ENCODE assay signal across 11 cellular contexts in the genomic region with DNA sequence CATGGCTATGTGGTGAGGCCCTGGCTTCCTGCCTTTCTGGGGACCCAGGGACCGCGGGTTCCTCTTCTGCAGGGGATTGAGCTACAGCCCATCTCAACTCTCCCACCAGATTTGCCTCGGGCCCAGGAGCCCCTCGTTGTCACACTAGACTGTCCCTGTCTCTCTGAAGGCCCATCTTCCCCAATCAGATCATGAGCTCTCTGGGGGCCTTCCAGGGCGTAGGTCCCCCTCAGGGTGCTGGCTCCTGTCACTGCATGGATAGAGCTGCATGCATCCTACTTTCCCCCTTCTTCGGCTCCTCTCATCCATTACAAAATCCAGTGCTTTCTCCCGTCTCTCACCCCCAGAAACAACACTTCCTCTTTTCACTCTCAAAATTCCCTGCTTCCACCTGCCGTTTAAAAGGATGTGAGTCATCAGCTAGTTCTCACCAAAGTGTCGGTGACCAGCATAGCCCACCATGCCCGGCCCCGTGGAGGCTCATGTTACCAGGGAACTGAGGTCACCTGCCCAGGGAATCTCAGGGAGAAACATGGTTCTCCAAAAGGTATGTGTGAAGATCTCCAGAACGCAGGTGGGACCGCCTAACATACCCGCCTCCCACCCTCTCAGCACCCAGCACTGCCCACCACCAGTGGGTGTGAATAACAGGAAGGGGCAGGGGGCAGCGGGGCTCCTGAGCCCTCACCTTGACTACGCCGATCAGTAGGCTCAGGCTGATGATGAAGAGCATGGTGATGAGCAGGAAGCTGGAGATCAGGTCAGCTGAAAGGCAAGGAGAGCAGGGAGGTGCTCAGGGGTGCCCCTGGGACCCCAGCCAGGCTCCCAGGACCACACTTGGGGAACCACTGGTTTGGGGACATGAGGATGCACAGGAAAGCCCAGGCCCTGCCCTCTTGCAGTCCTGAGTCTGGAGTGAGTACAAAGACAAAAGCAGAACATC. TPM values are rescaled to one million over a fixed set of nuclear protein-coding genes. Genes with fewer than 3 reads are reported as not detected.
DNase-seq lines count a peak whose midpoint lies in the region; ATAC-seq, FAIRE-seq and TF ChIP-seq lines count a peak whose summit lies in the region.
"Had no signal": no experiment of that assay in that cellular context is flagged by ENCODE, and none has a peak within 500 bp of the region (broad histone marks: within the 10 kb centered on the region; RNA-seq: fewer than 3 reads in every experiment).

No MANE protein-coding gene starts in this region.

- H3K9me3 ChIP-seq in CD8-positive, alpha-beta memory T cell (ENCODE audit: low read length) = no peaks in the 10 kb centered on the region
- H3K9me3 ChIP-seq in HCT116 (ENCODE audit: control insufficient read depth in 1 of 2, insufficient read depth in 1 of 2, low read depth in 1 of 2, low read length in 2 of 2) (no peaks in the 10 kb centered on the region), WERI-Rb-1 (ENCODE audit: severe bottlenecking) (no peaks in the 10 kb centered on the region), kidney (ENCODE audit: control insufficient read depth in 1 of 2, low read length in 2 of 2) (no peaks in the 10 kb centered on the region)

- no TSS peak for BruUV-seq in HCT116 (replicated peaks; lab: Mats Ljungman, UMichigan)

- POLR2A ChIA-PET in CD8-positive, alpha-beta memory T cell (lab: Charles Lee) = interaction anchor here (0.8 to 11.8 kb wide), 3 partner anchors 13 to 23 kb away, joined by 3 to 189 read pairs (median 4); a partner anchor contains a TSS
- POLR2A ChIA-PET in HCT116 (lab: Charles Lee) = no interaction called here

- H3K4me1 ChIP-seq in CD8-positive, alpha-beta memory T cell (ENCODE audit: insufficient read depth, low read length) = peaks cover 69% of the 10 kb centered on the region
- H3K4me1 ChIP-seq in HCT116 (ENCODE audit: control insufficient read depth in 1 of 2, insufficient read depth in 2 of 2, low read length in 2 of 2) (peaks cover 0 to 16% of the 10 kb centered on the region in 2 experiments; a peak in 2 of 4 replicates), kidney (ENCODE audit: control insufficient read depth in 1 of 2, insufficient read depth in 1 of 2, low read depth in 1 of 2, low read length in 2 of 2) (no peaks in the 10 kb centered on the region)

- peak overlapping the region; percentile 39 for H3K4me2 ChIP-seq in HCT116 (ENCODE audit: low read length)

- H3K27ac ChIP-seq in CD8-positive, alpha-beta memory T cell (ENCODE audit: low read depth, low read length) = peak overlapping the region; percentile 5
- no peak overlapping the region for H3K27ac ChIP-seq in HCT116 (ENCODE audit: low read depth, low read length)
- peak overlapping the region; percentile 51 for H3K27ac ChIP-seq in WERI-Rb-1
- H3K27ac ChIP-seq in kidney (ENCODE audit: low read depth in 2 of 2, low read length in 2 of 2) = no peak overlapping the region

- H3K9me3 Mint-ChIP-seq in CD8-positive, alpha-beta memory T cell = peaks cover 0 to 2% (median 2%) of the 10 kb centered on the region in 5 donors

- peak overlapping the region; percentile 17 to 79 (median 71) for H3K4me3 Mint-ChIP-seq in CD8-positive, alpha-beta memory T cell

- H3K27me3 Mint-ChIP-seq in CD8-positive, alpha-beta memory T cell = no peaks in the 10 kb centered on the region

- H2AFZ ChIP-seq in HCT116 (ENCODE audit: low read depth, low read length, poor library complexity, severe bottlenecking) = no peak overlapping the region

- no peaks in the 10 kb centered on the region for H3K9me2 ChIP-seq in HCT116 (ENCODE audit: insufficient read depth)

- intact Hi-C loops in HCT116 (cut with micrococcal nuclease) (no loop called here), kidney (cut with DNase I) (no loop called here)

- peaks cover 78 to 95% (median 93%) of the 10 kb centered on the region in 3 donors for H3K4me1 Mint-ChIP-seq in CD8-positive, alpha-beta memory T cell

- peaks cover 31 to 76% (median 32%) of the 10 kb centered on the region in 3 donors for H3K36me3 Mint-ChIP-seq in CD8-positive, alpha-beta memory T cell

- DNase-seq in CD8-positive, alpha-beta memory T cell = no peak
- DNase-seq in HCT116 (ENCODE audit: low read depth, low spot score) = no peak
- DNase-seq in WERI-Rb-1 = no peak
- peak; percentile 57 for DNase-seq in kidney
- no peak for DNase-seq in NCI-H2227 treated with DMSO at 0.1 percent for 48 hours (lab: John Stamatoyannopoulos, UW)
- DNase-seq in NCI-H2171 treated with DMSO at 0.1 percent for 48 hours (lab: John Stamatoyannopoulos, UW) = no peak
- DNase-seq in HUDEP-2 (lab: John Stamatoyannopoulos, UW; ENCODE audit: unreplicated experiment in 76 of 76) = no peak
- DNase-seq: activated CD4-positive, alpha-beta T cell treated with anti-CD3 and anti-CD28 coated beads for 48 hours; glutamatergic neuron; NCI-H510A had no signal

- FAIRE-seq in kidney (lab: Jason Lieb, UNC) = no peak

- H3K27ac Mint-ChIP-seq in CD8-positive, alpha-beta memory T cell = peak overlapping the region; percentile 74 to 100 (median 94)

- TF ChIP-seq CTCF in HCT116 (IDR thresholded peaks at IDR 0.05 in 2 of 3, conservative IDR thresholded peaks at IDR 0.05 in 1 of 3; ENCODE audit: borderline replicate concordance in 1 of 3, insufficient read depth in 1 of 3, low read depth in 2 of 3, low read length in 2 of 3) = no peak
- TF ChIP-seq CTCF in WERI-Rb-1 (IDR thresholded peaks at IDR 0.05; ENCODE audit: low read depth, low read length) = no peak
- no peak for TF ChIP-seq CTCF in kidney (IDR thresholded peaks at IDR 0.05; ENCODE audit: borderline replicate concordance, extremely low read depth, insufficient read depth)

- peaks cover 63% of the 10 kb centered on the region for H3K36me3 ChIP-seq in CD8-positive, alpha-beta memory T cell (ENCODE audit: insufficient read depth, low read length)
- no peaks in the 10 kb centered on the region for H3K36me3 ChIP-seq in HCT116 (ENCODE audit: control insufficient read depth in 1 of 2, insufficient read depth in 2 of 2, low read length in 2 of 2)
- no peaks in the 10 kb centered on the region for H3K36me3 ChIP-seq in WERI-Rb-1
- no peaks in the 10 kb centered on the region for H3K36me3 ChIP-seq in kidney (ENCODE audit: control insufficient read depth in 1 of 2, insufficient read depth in 2 of 2, low read length in 2 of 2)

- CTCF ChIA-PET in CD8-positive, alpha-beta memory T cell (lab: Charles Lee) = interaction anchor here (1.0 to 5.0 kb wide), 4 partner anchors 9 to 42 kb away, joined by 5 to 47 read pairs (median 6); no protein-coding TSS in a partner anchor
- CTCF ChIA-PET in HCT116 (lab: Charles Lee) = interaction anchor here (0.8 to 0.9 kb wide), 2 partner anchors 23 to 190 kb away, joined by 3 read pairs; no protein-coding TSS in a partner anchor

- RAD21 ChIA-PET in HCT116 (lab: Charles Lee; ENCODE audit: low non-redundant PET in 1 of 2, low total read pairs in 2 of 2, uncharacterized antibody in 2 of 2, unreplicated experiment in 2 of 2) = no interaction called here

- no peak for ATAC-seq in HCT116
- no peak for ATAC-seq in GM18517 (IDR thresholded peaks at IDR 0.05; ENCODE audit: unreplicated experiment)

- H3K27me3 ChIP-seq in CD8-positive, alpha-beta memory T cell (ENCODE audit: insufficient read depth, low read length, poor library complexity, severe bottlenecking) = no peaks in the 10 kb centered on the region
- H3K27me3 ChIP-seq in HCT116 (ENCODE audit: insufficient read depth, low read length) = no peaks in the 10 kb centered on the region
- H3K27me3 ChIP-seq in WERI-Rb-1 (ENCODE audit: insufficient read depth, low read depth, severe bottlenecking) = no peaks in the 10 kb centered on the region

- H3K9ac ChIP-seq in HCT116 (ENCODE audit: low read length) (no peak overlapping the region), kidney (ENCODE audit: low read length in 2 of 2) (no peak overlapping the region)

- no peaks in the 10 kb centered on the region for H3K79me2 ChIP-seq in HCT116 (ENCODE audit: insufficient read depth, low read length)

- no peak for TF ChIP-seq POLR2A in HCT116 (IDR thresholded peaks at IDR 0.05; ENCODE audit: borderline replicate concordance, extremely low read depth, insufficient read depth, insufficient read length)

- TF ChIP-seq RAD21 in HCT116 (IDR thresholded peaks at IDR 0.05; ENCODE audit: low read depth) = no peak

- H3K4me3 ChIP-seq in CD8-positive, alpha-beta memory T cell (ENCODE audit: low read length) = no peak overlapping the region
- H3K4me3 ChIP-seq in HCT116 (replicated peaks in 1 of 2; ENCODE audit: low read depth in 1 of 2, low read length in 2 of 2) (no peak overlapping the region), WERI-Rb-1 (ENCODE audit: low read depth, low read length) (no peak overlapping the region), kidney (ENCODE audit: low read length in 2 of 2) (no peak overlapping the region)

- H4K20me1 ChIP-seq in HCT116 (ENCODE audit: insufficient read depth) = no peaks in the 10 kb centered on the region

TF ChIP-seq in HCT116, 20 proteins besides CTCF, POLR2A, EP300 and RAD21 (continues in another document):
- TF ChIP-seq, protein P1, sequence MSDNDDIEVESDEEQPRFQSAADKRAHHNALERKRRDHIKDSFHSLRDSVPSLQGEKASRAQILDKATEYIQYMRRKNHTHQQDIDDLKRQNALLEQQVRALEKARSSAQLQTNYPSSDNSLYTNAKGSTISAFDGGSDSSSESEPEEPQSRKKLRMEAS (IDR thresholded peaks at IDR 0.05) = no peak
- no peak for TF ChIP-seq SP1 (IDR thresholded peaks at IDR 0.05; ENCODE audit: low read depth)
- no peak for TF ChIP-seq TCF7L2 (IDR thresholded peaks at IDR 0.05; ENCODE audit: borderline replicate concordance, extremely low read depth, insufficient read depth, insufficient read length)
- TF ChIP-seq SIN3A (IDR thresholded peaks at IDR 0.05; ENCODE audit: low read depth) = no peak
- TF ChIP-seq YY1 (IDR thresholded peaks at IDR 0.05; ENCODE audit: extremely low read depth, insufficient replicate concordance, low read depth, low read length) = no peak
- TF ChIP-seq EZH2phosphoT487 (IDR thresholded peaks at IDR 0.05; ENCODE audit: borderline replicate concordance) = no peak
- no peak for TF ChIP-seq CBX3 (IDR thresholded peaks at IDR 0.05; ENCODE audit: low read depth)

RNA-seq across cellular contexts. Expression of a gene that starts 16.4 kb away (rescaled TPM):
- 100 to 1,000 TPM; 204 to 206 TPM for total RNA-seq in CD8-positive, alpha-beta memory T cell
- 589 TPM for polyA plus RNA-seq in CD8-positive, alpha-beta memory T cell
- total RNA-seq in HCT116 (2021; ENCODE audit: unreplicated experiment) (1.5 TPM), kidney (108 TPM)
- polyA plus RNA-seq in HCT116 (2012) = 0.11 and 0.14 TPM in 2 replicates
- polyA plus RNA-seq in kidney (ENCODE audit: insufficient read depth, low read depth, low replicate concordance) = 23.5 TPM

RNA-seq across cellular contexts. Expression of a gene that starts 17.8 kb away (rescaled TPM):
- under 1 TPM; 0.59 to 0.91 TPM for total RNA-seq in CD8-positive, alpha-beta memory T cell
- not detected for polyA plus RNA-seq in CD8-positive, alpha-beta memory T cell
- total RNA-seq in HCT116 (2021; ENCODE audit: unreplicated experiment) (0.12 TPM), kidney (0.13 TPM)
- polyA plus RNA-seq in HCT116 (2012) = 0.05 and 0.18 TPM in 2 replicates
- polyA plus RNA-seq in kidney (ENCODE audit: insufficient read depth, low read depth, low replicate concordance) = not detected

Comparison
In these comparisons a context has a peak if more than half of its experiments do, and no peak if none do; other contexts are left out.
1. H3K27ac ChIP-seq: peak in CD8-positive, alpha-beta memory T cell (single experiment) and WERI-Rb-1 (single experiment); none in HCT116 (single experiment) and kidney (0 of 2).
2. RNA of a gene that starts 16.4 kb away (total RNA-seq): 204 to 206 TPM in CD8-positive, alpha-beta memory T cell and 108 TPM in kidney (single experiment); 1.5 TPM in HCT116 (single experiment); every median in the first group is over 10 times any median in the second.